8 cellular contexts compared by ENCODE assay signal in the genomic region with DNA sequence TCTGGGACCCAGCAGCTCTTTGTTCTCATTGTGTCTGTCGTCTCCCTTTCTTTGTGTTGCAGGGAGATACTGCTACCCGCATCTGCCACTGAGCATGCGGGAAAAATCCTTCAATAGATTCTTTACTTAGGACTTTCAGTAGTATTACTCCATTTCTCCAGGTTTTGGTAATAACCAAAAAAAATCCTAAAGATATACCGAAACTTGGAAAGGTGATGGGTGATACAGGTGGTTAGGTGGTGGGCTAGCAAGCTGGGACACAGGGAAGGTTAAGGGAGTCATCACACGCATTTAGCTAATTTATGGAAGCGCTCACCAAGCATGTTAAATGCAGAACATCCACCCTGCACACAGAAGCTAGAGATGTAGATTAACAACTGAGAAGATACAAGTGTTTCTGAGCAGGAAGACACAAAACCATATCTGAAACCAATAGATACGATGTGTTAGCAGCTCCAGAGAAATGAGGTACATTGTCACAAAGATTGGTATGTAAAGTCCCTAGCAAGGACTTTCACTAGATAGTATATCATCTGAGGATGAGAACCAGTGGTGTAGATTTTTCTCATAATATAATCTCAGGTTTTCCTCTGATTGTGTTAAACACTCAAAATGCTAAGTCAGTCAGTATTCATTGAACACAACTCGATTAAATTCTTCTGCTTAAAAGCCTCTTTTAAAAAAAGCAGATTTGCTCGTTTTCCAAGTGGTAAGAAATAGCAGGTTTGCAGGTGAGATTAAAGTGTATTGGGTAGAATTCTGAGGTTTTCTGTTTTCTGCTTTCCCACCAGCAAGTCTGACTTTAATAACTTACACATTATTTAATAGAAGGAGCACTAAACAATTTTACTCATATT. TPM values are rescaled to one million over a fixed set of nuclear protein-coding genes. Genes with fewer than 3 reads are reported as not detected.
A peak's percentile ranks its signal among the peaks of the same experiment; 100 is the strongest.
DNase-seq lines count a peak whose midpoint lies in the region; ATAC-seq lines count a peak whose summit lies in the region.

No MANE protein-coding gene starts in this region.

- no peaks in the 10 kb centered on the region for H3K27me3 Mint-ChIP-seq in T-helper 17 cell

- DNase-seq in Ammon's horn (ENCODE audit: low spot score) (peak; percentile 70), T-helper 17 cell (no peak), NCI-H2029 treated with DMSO at 0.1 percent for 48 hours (lab: John Stamatoyannopoulos, UW) (no peak)

- ATAC-seq in GM18511 (IDR thresholded peaks at IDR 0.05; ENCODE audit: unreplicated experiment): peak; percentile 8
- ATAC-seq in T-helper 17 cell: no peak
- no peak for ATAC-seq in HG03139 (IDR thresholded peaks at IDR 0.05; ENCODE audit: unreplicated experiment)
- no peak for ATAC-seq in HG03108 (IDR thresholded peaks at IDR 0.05; ENCODE audit: unreplicated experiment)
- no peak for ATAC-seq in GM19328 (IDR thresholded peaks at IDR 0.05; ENCODE audit: unreplicated experiment)

- H3K4me1 Mint-ChIP-seq in T-helper 17 cell: peaks cover 33% of the 10 kb centered on the region

- no peaks in the 10 kb centered on the region for H3K27me3 ChIP-seq in layer of hippocampus (ENCODE audit: control insufficient read depth, insufficient read depth, low read length)

- peaks cover 4% of the 10 kb centered on the region for H3K36me3 Mint-ChIP-seq in T-helper 17 cell (ENCODE audit: low read depth)

- H3K4me3 Mint-ChIP-seq in T-helper 17 cell: peak overlapping the region; percentile 100

- no peaks in the 10 kb centered on the region for H3K9me3 ChIP-seq in T-helper 17 cell (ENCODE audit: control insufficient read depth, low read length, poor library complexity, severe bottlenecking)

- peak overlapping the region; percentile 91 for H3K27ac Mint-ChIP-seq in T-helper 17 cell

- peak overlapping the region; percentile 89 for H3K27ac ChIP-seq in layer of hippocampus (ENCODE audit: low read depth, low read length)

RNA-seq across cellular contexts. Expression of gene SLAIN1, which starts 1.3 kb away (rescaled TPM):
- total RNA-seq in T-helper 17 cell: 10 to 100 TPM; 25.4 to 39.0 TPM
